13 cellular contexts compared by ENCODE assay signal in the genomic region with DNA sequence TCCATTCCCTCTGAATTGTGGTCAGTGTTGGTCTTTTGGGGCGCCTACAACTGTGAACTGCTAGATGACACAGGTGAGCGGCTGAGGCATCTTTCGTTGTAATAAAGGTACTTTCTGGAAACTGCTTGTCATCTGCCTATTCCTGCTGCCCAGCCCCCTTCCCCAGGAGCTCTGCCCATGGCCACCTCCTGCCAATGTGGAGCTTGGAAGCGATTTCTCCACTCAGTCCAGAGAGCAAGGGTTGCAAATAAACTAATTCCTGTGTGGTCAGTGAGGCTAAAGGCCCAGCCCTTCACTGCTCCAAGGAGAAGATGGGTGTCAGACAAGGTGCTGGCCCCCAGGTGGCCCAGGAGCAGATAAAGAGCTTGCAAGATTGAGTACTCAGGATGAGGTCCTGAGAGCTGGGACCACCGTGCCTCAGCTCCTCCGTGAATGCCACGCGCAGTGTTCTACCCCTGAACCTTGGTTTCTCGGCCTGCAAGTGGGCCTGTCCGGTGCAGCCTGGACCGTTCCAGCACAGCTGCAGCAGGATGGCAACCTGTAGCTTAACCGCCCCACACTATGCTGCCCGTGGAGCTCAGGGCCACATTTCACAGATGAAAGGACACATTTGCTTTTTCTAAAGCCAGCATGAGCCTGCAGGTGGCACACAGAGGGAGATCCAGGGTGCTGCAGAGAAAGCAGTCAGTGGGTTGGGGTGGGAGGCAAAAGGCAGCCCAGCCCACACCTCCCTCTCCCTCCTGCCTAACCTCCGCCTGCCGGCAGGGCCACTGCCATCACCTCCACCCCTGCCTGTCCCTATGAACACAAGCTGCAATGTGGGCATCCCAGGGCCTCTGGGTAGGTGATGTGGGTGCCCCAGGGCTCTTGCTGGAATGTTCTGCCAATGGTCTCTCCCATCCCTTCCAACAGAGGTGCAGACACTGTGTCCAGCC.
"Had no signal": no experiment of that assay in that cellular context is flagged by ENCODE, and none has a peak within 500 bp of the region (broad histone marks: within the 10 kb centered on the region; RNA-seq: fewer than 3 reads in every experiment).

No MANE protein-coding gene starts in this region.

- H3K4me3 ChIP-seq: coronary artery, gastrocnemius medialis, lung, tibial artery had no signal

- H3K4me1 ChIP-seq: gastrocnemius medialis had no signal

- H3K27ac Mint-ChIP-seq: activated CD8-positive, alpha-beta memory T cell treated with anti-CD3 and anti-CD28 coated beads, Interleukin-2, amount 10 ng/mL, durations not matched to agents 7 days and 5 days; activated T-cell treated with anti-CD3 and anti-CD28 coated beads, Interleukin-2, amount 50 U/mL, for 72 hours; nephron progenitor cell had no signal

- H3K27ac ChIP-seq: coronary artery, gastrocnemius medialis, tibial artery had no signal

- H3K9me3 Mint-ChIP-seq: activated T-cell treated with anti-CD3 and anti-CD28 coated beads, Interleukin-2, amount 50 U/mL, for 72 hours; nephron progenitor cell had no signal

- H3K4me3 Mint-ChIP-seq: activated CD8-positive, alpha-beta memory T cell treated with anti-CD3 and anti-CD28 coated beads, Interleukin-2, amount 10 ng/mL, durations not matched to agents 7 days and 5 days; activated T-cell treated with anti-CD3 and anti-CD28 coated beads, Interleukin-2, amount 50 U/mL, for 72 hours; nephron progenitor cell had no signal

- DNase-seq: activated CD4-positive, alpha-beta T cell treated with anti-CD3 and anti-CD28 coated beads, Interleukin-2, amount 50 U/mL, for 48 hours; activated CD4-positive, CD25-positive, alpha-beta regulatory T cell treated with anti-CD3 and anti-CD28 coated beads, Interleukin-2, amount 50 U/mL, for 72 hours; activated CD8-positive, alpha-beta memory T cell treated with anti-CD3 and anti-CD28 coated beads, Interleukin-2, amount 10 ng/mL, durations not matched to agents 7 days and 5 days; activated naive CD4-positive, alpha-beta T cell treated with Interleukin-2 at 50 U/mL for 16 hours; activated T-cell treated with anti-CD3 and anti-CD28 coated beads, Interleukin-2, amount 50 U/mL, for 72 hours; central memory CD4-positive, alpha-beta T cell; effector CD4-positive, alpha-beta T cell; gastrocnemius medialis; nephron progenitor cell; stimulated activated CD4-positive, alpha-beta T cell treated with anti-CD3 and anti-CD28 coated beads, Interleukin-4, amount 100 ng/mL, for 4 hours had no signal

- ATAC-seq: activated CD8-positive, alpha-beta memory T cell treated with anti-CD3 and anti-CD28 coated beads, Interleukin-2, amount 10 ng/mL, durations not matched to agents 7 days and 5 days; activated T-cell treated with anti-CD3 and anti-CD28 coated beads, Interleukin-2, amount 50 U/mL, for 72 hours; gastrocnemius medialis had no signal

- H3K36me3 ChIP-seq: gastrocnemius medialis, tibial artery had no signal

- H3K36me3 Mint-ChIP-seq: activated CD8-positive, alpha-beta memory T cell treated with anti-CD3 and anti-CD28 coated beads, Interleukin-2, amount 10 ng/mL, durations not matched to agents 7 days and 5 days had no signal
